9 cellular contexts compared by ENCODE assay signal in genomic region chr16:20902426-20902825, GRCh38. TPM values are rescaled to one million over a fixed set of nuclear protein-coding genes. Genes with fewer than 3 reads are reported as not detected.
DNase-seq lines count a peak whose midpoint lies in the region; ATAC-seq and TF ChIP-seq lines count a peak whose summit lies in the region.
"Had no signal": no experiment of that assay in that cellular context is flagged by ENCODE, and none has a peak within 500 bp of the region (broad histone marks: within the 10 kb centered on the region; RNA-seq: fewer than 3 reads in every experiment).

No MANE protein-coding gene starts in this region.

- POLR2A ChIA-PET in SK-N-SH (lab: Yijun Ruan, JAX): no interaction called here

- H3K9me2 ChIP-seq in SK-N-SH (no peaks in the 10 kb centered on the region), hepatocyte (replicated peaks; ENCODE audit: insufficient read depth) (no peaks in the 10 kb centered on the region)

- H3K36me3 ChIP-seq in SK-N-SH (replicated peaks in 1 of 2; ENCODE audit: control insufficient read depth in 1 of 2, insufficient read depth in 2 of 2, low read length in 1 of 2): peaks cover 5 to 6% of the 10 kb centered on the region in 2 experiments
- H3K36me3 ChIP-seq in WERI-Rb-1: peaks cover 36% of the 10 kb centered on the region
- no peaks in the 10 kb centered on the region for H3K36me3 ChIP-seq in hepatocyte (replicated peaks; ENCODE audit: insufficient read depth, low read depth)

- H3K4me3 ChIP-seq in SK-N-SH (ENCODE audit: low read depth in 2 of 2, low read length in 1 of 2) (no peak overlapping the region; a peak in 1 of 4 replicates), WERI-Rb-1 (ENCODE audit: low read depth, low read length) (peak overlapping the region; percentile 71), hepatocyte (no peak overlapping the region)

- H3K27me3 ChIP-seq in SK-N-SH (ENCODE audit: insufficient read depth) (no peaks in the 10 kb centered on the region), WERI-Rb-1 (ENCODE audit: insufficient read depth, low read depth, severe bottlenecking) (no peaks in the 10 kb centered on the region), hepatocyte (no peaks in the 10 kb centered on the region)

- 90% methylated on average over 6 of the region's 6 CpGs for WGBS in SK-N-SH (ENCODE audit: low lambda C conversion rate)
- WGBS in hepatocyte (ENCODE audit: low lambda C conversion rate, missing lambda C conversion rate): 81% methylated on average over 6 of the region's 6 CpGs

- no peak for TF ChIP-seq RAD21 in SK-N-SH (IDR thresholded peaks at IDR 0.05; ENCODE audit: low read length)

- H3K9me3 ChIP-seq in SK-N-SH: no peaks in the 10 kb centered on the region
- no peaks in the 10 kb centered on the region for H3K9me3 ChIP-seq in WERI-Rb-1 (ENCODE audit: severe bottlenecking)
- no peaks in the 10 kb centered on the region for H3K9me3 ChIP-seq in hepatocyte (ENCODE audit: low read depth)

- H3F3A ChIP-seq in SK-N-SH (replicated peaks; ENCODE audit: insufficient read depth): peaks cover 21% of the 10 kb centered on the region

- H3K27me3 Mint-ChIP-seq in stimulated activated naive B cell treated with anti-CD40 and anti-IgM and Interleukin-4, amounts not matched to agents 10 μg/mL and 1 μg/mL and 100 μg/mL, for 72 hours: no peaks in the 10 kb centered on the region

- H3K36me3 Mint-ChIP-seq in stimulated activated naive B cell treated with anti-CD40 and anti-IgM and Interleukin-4, amounts not matched to agents 10 μg/mL and 1 μg/mL and 100 μg/mL, for 72 hours: peaks cover 6 to 31% of the 10 kb centered on the region in 2 donors

- H3K9ac ChIP-seq in SK-N-SH: no peak overlapping the region

- H2AFZ ChIP-seq in SK-N-SH (ENCODE audit: low read depth) (no peak overlapping the region), hepatocyte (no peak overlapping the region)

- TF ChIP-seq EP300 in SK-N-SH (IDR thresholded peaks at IDR 0.05; ENCODE audit: borderline replicate concordance in 1 of 2, low read depth in 1 of 2, low read length in 1 of 2): no peak

- H3K9me3 Mint-ChIP-seq in stimulated activated naive B cell treated with anti-CD40 and anti-IgM and Interleukin-4, amounts not matched to agents 10 μg/mL and 1 μg/mL and 100 μg/mL, for 72 hours: no peaks in the 10 kb centered on the region

- no peak for ATAC-seq in SK-N-SH treated with all-trans-retinoic acid at 6 μM for 48 hours
- no peak for ATAC-seq in stimulated activated naive B cell treated with anti-CD40 and anti-IgM and Interleukin-4, amounts not matched to agents 10 μg/mL and 1 μg/mL and 100 μg/mL, for 72 hours (replicated peaks)
- ATAC-seq in HG03095 (IDR thresholded peaks at IDR 0.05; ENCODE audit: unreplicated experiment): no peak

- no peak for TF ChIP-seq CTCF in SK-N-SH (IDR thresholded peaks at IDR 0.05)
- TF ChIP-seq CTCF in WERI-Rb-1 (IDR thresholded peaks at IDR 0.05; ENCODE audit: low read depth, low read length): no peak
- TF ChIP-seq CTCF in hepatocyte (IDR thresholded peaks at IDR 0.05; ENCODE audit: poor library complexity): no peak

- H3K4me1 Mint-ChIP-seq in stimulated activated naive B cell treated with anti-CD40 and anti-IgM and Interleukin-4, amounts not matched to agents 10 μg/mL and 1 μg/mL and 100 μg/mL, for 72 hours: peaks cover 45 to 61% of the 10 kb centered on the region in 2 donors

- DNase-seq in SK-N-SH: no peak
- peak; percentile 57 for DNase-seq in WERI-Rb-1
- DNase-seq in hepatocyte (ENCODE audit: low spot score): no peak
- DNase-seq in stimulated activated naive B cell treated with anti-CD40 and anti-IgM and Interleukin-4, amounts not matched to agents 10 μg/mL and 1 μg/mL and 100 μg/mL, for 72 hours: no peak
- DNase-seq in mucosa of gallbladder (ENCODE audit: low spot score): no peak
- DNase-seq in NCI-H1092 (lab: John Stamatoyannopoulos, UW): no peak
- DNase-seq: T-helper 9 cell had no signal

- CTCF ChIA-PET in SK-N-SH (lab: Yijun Ruan, JAX): interaction anchor here (1.9 to 2.1 kb wide), 2 partner anchors 52 to 182 kb away, joined by 4 to 6 read pairs; no protein-coding TSS in a partner anchor

- peak overlapping the region; percentile 93 to 98; a peak in 2 of 4 replicates for H3K27ac ChIP-seq in SK-N-SH (ENCODE audit: low read depth in 2 of 2, low read length in 1 of 2)
- H3K27ac ChIP-seq in WERI-Rb-1: peak overlapping the region; percentile 98
- peak overlapping the region; percentile 99 for H3K27ac ChIP-seq in hepatocyte

- H3K4me1 ChIP-seq in SK-N-SH (ENCODE audit: control insufficient read depth in 1 of 2, insufficient read depth in 2 of 2, low read depth in 1 of 2, low read length in 1 of 2) (peaks cover 22 to 42% of the 10 kb centered on the region in 2 experiments), hepatocyte (ENCODE audit: insufficient read depth) (peaks cover 62% of the 10 kb centered on the region)

- H3K79me2 ChIP-seq in SK-N-SH (ENCODE audit: insufficient read depth): peaks cover 60% of the 10 kb centered on the region
- H3K79me2 ChIP-seq in hepatocyte: peaks cover 69% of the 10 kb centered on the region

- H4K20me1 ChIP-seq in SK-N-SH (ENCODE audit: insufficient read depth) (peaks cover 7% of the 10 kb centered on the region; the same call in 1 of the 2 replicates), hepatocyte (ENCODE audit: insufficient read depth, poor library complexity, severe bottlenecking) (peaks cover 7% of the 10 kb centered on the region)

- peak overlapping the region; percentile 96 for H3K27ac Mint-ChIP-seq in stimulated activated naive B cell treated with anti-CD40 and anti-IgM and Interleukin-4, amounts not matched to agents 10 μg/mL and 1 μg/mL and 100 μg/mL, for 72 hours

- H3K4me2 ChIP-seq in SK-N-SH (no peak overlapping the region; the same call in 1 of the 2 replicates), hepatocyte (peak overlapping the region; percentile 92)

- H3K4me3 Mint-ChIP-seq in stimulated activated naive B cell treated with anti-CD40 and anti-IgM and Interleukin-4, amounts not matched to agents 10 μg/mL and 1 μg/mL and 100 μg/mL, for 72 hours: peak overlapping the region; percentile 85 to 89

TF ChIP-seq in SK-N-SH, 30 proteins besides CTCF, POLR2A, EP300 and RAD21 (continues in another document):
- TF ChIP-seq SMC3 (IDR thresholded peaks at IDR 0.05; ENCODE audit: low read depth, low read length) (no peak), FOXM1 (IDR thresholded peaks at IDR 0.05; ENCODE audit: low read depth) (no peak)

TF ChIP-seq in SK-N-SH treated with all-trans-retinoic acid at 6 μM for 48 hours, 23 proteins besides CTCF, POLR2A, EP300 and RAD21:
- no peak for TF ChIP-seq ARNTL (CRISPR knock-in tag; IDR thresholded peaks at IDR 0.05; ENCODE audit: borderline replicate concordance, low read depth)
- TF ChIP-seq PATZ1 (CRISPR knock-in tag; IDR thresholded peaks at IDR 0.05; ENCODE audit: borderline replicate concordance): no peak
- TF ChIP-seq PPARA (CRISPR knock-in tag; IDR thresholded peaks at IDR 0.05; ENCODE audit: borderline replicate concordance): no peak
- no peak for TF ChIP-seq CSRNP3 (CRISPR knock-in tag; IDR thresholded peaks at IDR 0.05)

RNA-seq across cellular contexts. Expression of gene LYRM1, which starts 1.9 kb away (rescaled TPM):
- polyA plus RNA-seq in SK-N-SH (2012; rRNA removed) (18.1 and 21.9 TPM in 2 replicates), hepatocyte (48.9 and 57.3 TPM in 2 replicates)
- polyA plus RNA-seq in SK-N-SH (2012; cell fraction: cytosol; rRNA removed): 30.9 and 32.6 TPM in 2 replicates
- polyA plus RNA-seq in SK-N-SH (2012; cell fraction: nucleus; rRNA removed): 2.8 and 8.5 TPM in 2 replicates
- total RNA-seq in hepatocyte (60.0 and 61.5 TPM in 2 replicates), mucosa of gallbladder (28.6 TPM)

RNA-seq across cellular contexts. Expression of gene DCUN1D3, which starts 2.3 kb away (rescaled TPM):
- polyA plus RNA-seq in SK-N-SH (2012; rRNA removed) (4.7 and 6.2 TPM in 2 replicates), hepatocyte (10.3 and 15.0 TPM in 2 replicates)
- polyA plus RNA-seq in SK-N-SH (2012; cell fraction: cytosol; rRNA removed): 4.5 and 4.7 TPM in 2 replicates
- 6.8 and 7.8 TPM in 2 replicates for polyA plus RNA-seq in SK-N-SH (2012; cell fraction: nucleus; rRNA removed)
- total RNA-seq in hepatocyte (38.1 and 40.3 TPM in 2 replicates), mucosa of gallbladder (22.2 TPM)
